ENCODE assay signal across 21 cellular contexts in genomic region chrX:106621836-106622235, GRCh38. TPM values are rescaled to one million over a fixed set of nuclear protein-coding genes. Genes with fewer than 3 reads are reported as not detected.
"Had no signal": no experiment of that assay in that cellular context is flagged by ENCODE, and none has a peak within 500 bp of the region (broad histone marks: within the 10 kb centered on the region; RNA-seq: fewer than 3 reads in every experiment).

No MANE protein-coding gene starts in this region.

- DNase-seq: Karpas-422; KG1; MG63; NCI-H1092; NCI-H1105 treated with DMSO at 0.1 percent for 48 hours; NCI-H1417 treated with DMSO at 0.1 percent for 48 hours; NCI-H146; NCI-H1694 treated with DMSO at 0.1 percent for 48 hours; NCI-H1930; NCI-H2081; NCI-H2107; NCI-H526 treated with DMSO at 0.1 percent for 48 hours; NCI-H748 treated with DMSO at 0.1 percent for 48 hours; NK-92 treated with Interleukin-12 subunit alpha and Interleukin-12 subunit beta, amount 100 ng/mL, for 24 hours; PC-3; SK-N-SH; SW 1271; T-cell had no signal

- H3K36me3 ChIP-seq: MG63 had no signal

- H3K4me2 ChIP-seq: SK-N-SH had no signal

- H3K9me3 ChIP-seq: MG63, SK-N-SH had no signal

- H3K27me3 ChIP-seq: MG63 had no signal

- H3K27ac ChIP-seq: RWPE1 had no signal

- ATAC-seq: Panc1, PC-3, T-cell had no signal

- H3K4me3 ChIP-seq: MG63 had no signal

RNA-seq across cellular contexts. Expression of gene RADX, which starts 10.1 kb away (rescaled TPM):
- total RNA-seq: HT-29 had no signal
